ENCODE assay signal across 8 cellular contexts in the genomic region with DNA sequence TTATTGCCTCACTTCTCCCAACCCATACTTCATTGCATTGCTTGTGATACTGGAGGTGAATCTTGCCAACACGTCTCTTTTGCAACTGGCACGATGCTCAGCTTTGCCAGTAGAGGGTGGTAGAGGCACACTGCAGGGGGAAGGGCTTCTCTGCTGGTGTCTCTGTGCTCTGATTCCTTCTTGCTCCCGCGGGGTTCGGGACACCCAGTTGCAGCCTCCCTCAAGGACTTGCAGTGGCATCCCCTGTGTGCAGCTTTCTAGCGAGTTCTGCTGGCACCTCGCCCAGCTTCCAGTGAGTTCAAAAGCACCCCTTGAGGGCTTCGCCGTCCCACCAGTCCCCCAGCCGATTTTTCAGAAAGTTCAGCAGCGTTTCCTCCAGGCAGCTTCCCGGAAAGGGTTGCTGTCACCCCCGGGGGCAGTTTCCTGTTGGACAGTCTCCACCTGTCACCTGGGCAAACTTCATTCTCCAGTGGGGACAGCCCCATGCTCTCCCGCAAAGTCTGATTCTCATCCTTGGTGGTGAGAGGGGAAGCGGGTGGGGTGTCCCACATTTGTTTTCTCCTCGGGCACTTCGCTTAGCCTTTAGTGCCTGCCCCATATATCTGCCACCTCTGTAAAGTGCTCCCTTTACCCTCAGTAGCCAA. TPM values are rescaled to one million over a fixed set of nuclear protein-coding genes. Genes with fewer than 3 reads are reported as not detected.
DNase-seq lines count a peak whose midpoint lies in the region; ATAC-seq and TF ChIP-seq lines count a peak whose summit lies in the region.

No MANE protein-coding gene starts in this region.

- no peak overlapping the region for H3K27ac ChIP-seq in iPS-20b (ENCODE audit: low read length)

- no peaks in the 10 kb centered on the region for H3K36me3 ChIP-seq in iPS-20b (ENCODE audit: insufficient read depth, low read depth, low read length)

- H3K27me3 ChIP-seq in iPS-20b (ENCODE audit: insufficient read depth, low read length), result peaks cover 33% of the 10 kb centered on the region

- no peak overlapping the region for H3K9ac ChIP-seq in iPS-20b (ENCODE audit: low read depth, low read length)

- peak; percentile 6 for DNase-seq in NCI-H146 treated with DMSO at 0.1 percent for 48 hours (lab: John Stamatoyannopoulos, UW; ENCODE audit: unreplicated experiment)
- DNase-seq in T-helper 22 cell (ENCODE audit: low read depth), result peak; percentile 9
- peak; percentile 60 for DNase-seq in astrocyte of the hippocampus (ENCODE audit: low read depth, low spot score)
- peak; percentile 55 for DNase-seq in stimulated activated CD4-positive, alpha-beta T cell treated with anti-CD3 and anti-CD28 coated beads, Interleukin-12 subunit alpha, Interleukin-12 subunit beta, amount 100 ng/mL, for 4 hours
- no peak for DNase-seq in mesenteric fat pad (ENCODE audit: low spot score)

- TF ChIP-seq CTCF in GM12875 (IDR thresholded peaks at IDR 0.05; ENCODE audit: borderline replicate concordance, insufficient read depth, low read depth, low read length), result peak; percentile 99

- peak; percentile 66 for ATAC-seq in HG02763 (IDR thresholded peaks at IDR 0.05; ENCODE audit: unreplicated experiment)

- H3K4me3 ChIP-seq in GM12875 (ENCODE audit: low read depth, low read length), result no peak overlapping the region
- H3K4me3 ChIP-seq in iPS-20b (ENCODE audit: low read length), result peak overlapping the region; percentile 57; the same call in 1 of the 2 replicates

- H3K4me1 ChIP-seq in iPS-20b (ENCODE audit: insufficient read depth, low read length), result no peaks in the 10 kb centered on the region

- no peaks in the 10 kb centered on the region for H3K9me3 ChIP-seq in iPS-20b (ENCODE audit: insufficient read depth, low read depth, low read length)

RNA-seq across cellular contexts. Expression of a gene that starts 35.4 kb away (rescaled TPM):
- total RNA-seq in mesenteric fat pad, result 4.4 TPM

RNA-seq across cellular contexts. Expression of a gene that starts 59.2 kb away (rescaled TPM):
- total RNA-seq in mesenteric fat pad, result 92.5 TPM
